ENCODE assay signal across 27 cellular contexts in genomic region chr2:107984667-107985066, GRCh38. TPM values are rescaled to one million over a fixed set of nuclear protein-coding genes. Genes with fewer than 3 reads are reported as not detected.
"Had no signal": no experiment of that assay in that cellular context is flagged by ENCODE, and none has a peak within 500 bp of the region (broad histone marks: within the 10 kb centered on the region; RNA-seq: fewer than 3 reads in every experiment).

No MANE protein-coding gene starts in this region.

- ATAC-seq: HepG2, Panc1, PC-3 had no signal

- H3K9me3 ChIP-seq: SJSA1 had no signal

- DNase-seq: IMR-90; Karpas-422; KG1; MM.1S; NCI-H1105 treated with DMSO at 0.1 percent for 48 hours; NCI-H1417 treated with DMSO at 0.1 percent for 48 hours; NCI-H146; NCI-H1694 treated with DMSO at 0.1 percent for 48 hours; NCI-H1930; NCI-H2081; NCI-H2107; NCI-H2227 treated with DMSO at 0.1 percent for 48 hours; NCI-H524; NCI-H526 treated with DMSO at 0.1 percent for 48 hours; NCI-H748 treated with DMSO at 0.1 percent for 48 hours; NK-92 treated with Interleukin-12 subunit alpha and Interleukin-12 subunit beta, amount 100 ng/mL, for 24 hours; PC-3; Right ventricle myocardium superior; SIG-M5 had no signal

- H3K4me3 ChIP-seq: SJSA1, SK-N-MC had no signal

- H3K36me3 ChIP-seq: SJSA1 had no signal

- FAIRE-seq: HepG2 had no signal

RNA-seq across cellular contexts. Expression of gene SLC5A7, which starts 1.7 kb away (rescaled TPM):
- total RNA-seq: HepG2, HT-29, IMR-90, NCI-H460, OCI-LY7, PC-3, RPMI7951, SJSA1 had no signal
